In genomic region chr7:76383089-76383944, GRCh38 we compare ENCODE assay signal across 1 cellular context.
A peak's percentile ranks its signal among the peaks of the same experiment; 100 is the strongest.
TF ChIP-seq lines count a peak whose summit lies in the region.

No MANE protein-coding gene starts in this region.

TF ChIP-seq in H1, 55 proteins besides CTCF, POLR2A, EP300 and RAD21:
- no peak for TF ChIP-seq KDM5A (IDR thresholded peaks at IDR 0.05; ENCODE audit: low read length)
- no peak for TF ChIP-seq BACH1 (IDR thresholded peaks at IDR 0.05; ENCODE audit: low read length)
- no peak for TF ChIP-seq TCF12 (IDR thresholded peaks at IDR 0.05; ENCODE audit: low read depth, low read length)
- TF ChIP-seq E2F6 (IDR thresholded peaks at IDR 0.05): 0 out of 2 replicates have a peak, but pooled peaks have one; percentile 21
- peak; percentile 80 for TF ChIP-seq SP1 (IDR thresholded peaks at IDR 0.05; ENCODE audit: low read depth, low read length)
- peak; percentile 55; the same call in 1 of the 2 replicates for TF ChIP-seq MAX (IDR thresholded peaks at IDR 0.05)
TF ChIP-seq in H1: peak in this region for 3.
